ENCODE assay signal across 14 cellular contexts in genomic region chr5:179839328-179840256, GRCh38. TPM values are rescaled to one million over a fixed set of nuclear protein-coding genes. Genes with fewer than 3 reads are reported as not detected.
DNase-seq lines count a peak whose midpoint lies in the region; ATAC-seq, FAIRE-seq and TF ChIP-seq lines count a peak whose summit lies in the region.
"Had no signal": no experiment of that assay in that cellular context is flagged by ENCODE, and none has a peak within 500 bp of the region (broad histone marks: within the 10 kb centered on the region; RNA-seq: fewer than 3 reads in every experiment).

No MANE protein-coding gene starts in this region.

- TF ChIP-seq CTCF in HCT116 (IDR thresholded peaks at IDR 0.05 in 2 of 3, conservative IDR thresholded peaks at IDR 0.05 in 1 of 3; ENCODE audit: borderline replicate concordance in 1 of 3, insufficient read depth in 1 of 3, low read depth in 2 of 3, low read length in 2 of 3) = no peak
- TF ChIP-seq CTCF in heart left ventricle (IDR thresholded peaks at IDR 0.05) = no peak
- no peak for TF ChIP-seq CTCF in pancreas (IDR thresholded peaks at IDR 0.05)

- H3K9ac ChIP-seq in HCT116 (ENCODE audit: low read length) = no peak overlapping the region

- FAIRE-seq in pancreas (lab: Jason Lieb, UNC) = no peak
- FAIRE-seq: keratinocyte had no signal

- peaks cover 68% of the 10 kb centered on the region for H3K36me3 Mint-ChIP-seq in activated T-helper 17 cell treated with anti-CD3 and anti-CD28 coated beads, Interleukin-2, amount 50 U/mL, for 72 hours (ENCODE audit: low read depth)

- H3K27ac Mint-ChIP-seq in activated T-helper 17 cell treated with anti-CD3 and anti-CD28 coated beads, Interleukin-2, amount 50 U/mL, for 72 hours = peak overlapping the region; percentile 54

- TF ChIP-seq POLR2A in HCT116 (IDR thresholded peaks at IDR 0.05; ENCODE audit: borderline replicate concordance, extremely low read depth, insufficient read depth, insufficient read length) (no peak), heart left ventricle (IDR thresholded peaks at IDR 0.05) (no peak)

- no peak overlapping the region for H3K4me2 ChIP-seq in HCT116 (ENCODE audit: low read length)

- intact Hi-C loops in HCT116 (cut with micrococcal nuclease) (no loop called here), heart left ventricle (cut with DNase I) (no loop called here), pancreas (cut with DNase I) (no loop called here)

- H3K4me3 ChIP-seq in HCT116 (replicated peaks in 1 of 2; ENCODE audit: low read depth in 1 of 2, low read length in 2 of 2) = no peak overlapping the region
- H3K4me3 ChIP-seq in heart left ventricle = no peak overlapping the region
- no peak overlapping the region for H3K4me3 ChIP-seq in pancreas
- H3K4me3 ChIP-seq: transverse colon had no signal

- peaks cover 20 to 26% of the 10 kb centered on the region in 2 experiments; a peak in 3 of 4 replicates for H3K36me3 ChIP-seq in HCT116 (ENCODE audit: control insufficient read depth in 1 of 2, insufficient read depth in 2 of 2, low read length in 2 of 2)
- H3K36me3 ChIP-seq in heart left ventricle = peaks cover 0 to 90% (median 69%) of the 10 kb centered on the region in 9 donors
- peaks cover 10 to 35% (median 17%) of the 10 kb centered on the region in 3 donors for H3K36me3 ChIP-seq in pancreas

- POLR2A ChIA-PET in HCT116 (lab: Charles Lee) = interaction anchor here (1.0 kb wide), 1 partner anchor 9 kb away, joined by 3 read pairs; no protein-coding TSS in a partner anchor

- peaks cover 14% of the 10 kb centered on the region for H3K4me1 Mint-ChIP-seq in activated T-helper 17 cell treated with anti-CD3 and anti-CD28 coated beads, Interleukin-2, amount 50 U/mL, for 72 hours
- H3K4me1 Mint-ChIP-seq: nephron progenitor cell had no signal

- RAD21 ChIA-PET in HCT116 (lab: Charles Lee; ENCODE audit: low non-redundant PET in 1 of 2, low total read pairs in 2 of 2, uncharacterized antibody in 2 of 2, unreplicated experiment in 2 of 2) = no interaction called here

- BruUV-seq in HCT116 (replicated peaks; lab: Mats Ljungman, UMichigan) = no TSS peak

- H3K4me3 Mint-ChIP-seq in activated T-helper 17 cell treated with anti-CD3 and anti-CD28 coated beads, Interleukin-2, amount 50 U/mL, for 72 hours = no peak overlapping the region
- H3K4me3 Mint-ChIP-seq: nephron progenitor cell had no signal

- no peaks in the 10 kb centered on the region for H3K9me2 ChIP-seq in HCT116 (ENCODE audit: insufficient read depth)

- TF ChIP-seq RAD21 in HCT116 (IDR thresholded peaks at IDR 0.05; ENCODE audit: low read depth) = no peak

- H3K27me3 Mint-ChIP-seq in activated T-helper 17 cell treated with anti-CD3 and anti-CD28 coated beads, Interleukin-2, amount 50 U/mL, for 72 hours = no peaks in the 10 kb centered on the region

- CTCF ChIA-PET in HCT116 (lab: Charles Lee) = no interaction called here

- no peaks in the 10 kb centered on the region for H3K9me3 ChIP-seq in HCT116 (ENCODE audit: control insufficient read depth in 1 of 2, insufficient read depth in 1 of 2, low read depth in 1 of 2, low read length in 2 of 2)
- H3K9me3 ChIP-seq in heart left ventricle = peaks cover 0 to 5% (median under 1%) of the 10 kb centered on the region in 12 donors
- no peaks in the 10 kb centered on the region for H3K9me3 ChIP-seq in pancreas

- H2AFZ ChIP-seq in HCT116 (ENCODE audit: low read depth, low read length, poor library complexity, severe bottlenecking) = no peak overlapping the region

- no peaks in the 10 kb centered on the region for H3K9me3 Mint-ChIP-seq in activated T-helper 17 cell treated with anti-CD3 and anti-CD28 coated beads, Interleukin-2, amount 50 U/mL, for 72 hours

- no peaks in the 10 kb centered on the region for H3K27me3 ChIP-seq in HCT116 (ENCODE audit: insufficient read depth, low read length)
- H3K27me3 ChIP-seq in heart left ventricle = no peaks in the 10 kb centered on the region
- no peaks in the 10 kb centered on the region for H3K27me3 ChIP-seq in pancreas
- H3K27me3 ChIP-seq: transverse colon had no signal

- H3K27ac ChIP-seq in HCT116 (ENCODE audit: low read depth, low read length) (peak overlapping the region; percentile 43; the same call in 1 of the 2 replicates), heart left ventricle (peak overlapping the region in 6 of 12 donors; percentile 13 to 60 (median 40)), pancreas (peak overlapping the region in 2 of 4 donors; percentile 26 to 46)
- H3K27ac ChIP-seq: transverse colon had no signal

- ATAC-seq in HCT116 (peak; percentile 33), heart left ventricle (peak; percentile 50 to 76 (median 70)), pancreas (peak; percentile 53 to 86 (median 82)), HG02973 (IDR thresholded peaks at IDR 0.05; ENCODE audit: unreplicated experiment) (no peak), GM21381 (IDR thresholded peaks at IDR 0.05; ENCODE audit: unreplicated experiment) (no peak)
- ATAC-seq in activated T-helper 17 cell treated with anti-CD3 and anti-CD28 coated beads, Interleukin-2, amount 50 U/mL, for 72 hours (replicated peaks) = no peak

- H3K79me2 ChIP-seq in HCT116 (ENCODE audit: insufficient read depth, low read length) = no peaks in the 10 kb centered on the region

- peaks cover 4% of the 10 kb centered on the region; the same call in 1 of the 2 replicates for H4K20me1 ChIP-seq in HCT116 (ENCODE audit: insufficient read depth)

- 65 to 75% (median 72%) methylated on average over 16 of the region's 16 CpGs for WGBS in heart left ventricle, 4 donors
- WGBS in pancreas, 2 donors = 47 to 52% methylated on average over 16 of the region's 16 CpGs

- H3K4me1 ChIP-seq in HCT116 (ENCODE audit: control insufficient read depth in 1 of 2, insufficient read depth in 2 of 2, low read length in 2 of 2) (no peaks in the 10 kb centered on the region), heart left ventricle (peaks cover 0 to 23% (median 4%) of the 10 kb centered on the region in 12 donors), pancreas (peaks cover 10 to 23% (median 20%) of the 10 kb centered on the region in 3 donors)

- DNase-seq in HCT116 (ENCODE audit: low read depth, low spot score) = no peak
- peak in 3 of 5 donors; percentile 62 to 71 (median 67) for DNase-seq in heart left ventricle
- peak; percentile 74 to 92 (median 84) for DNase-seq in pancreas
- DNase-seq in SW480 (ENCODE audit: low spot score) = no peak
- DNase-seq in C1 segment of cervical spinal cord (lab: John Stamatoyannopoulos, UW) = no peak
- DNase-seq: activated CD4-positive, alpha-beta T cell treated with anti-CD3 and anti-CD28 coated beads for 48 hours; cerebellar nuclear complex; NCI-H2029; nephron progenitor cell; transverse colon had no signal

TF ChIP-seq in HCT116, 20 proteins besides CTCF, POLR2A, EP300 and RAD21:
- TF ChIP-seq YY1 (IDR thresholded peaks at IDR 0.05; ENCODE audit: extremely low read depth, insufficient replicate concordance, low read depth, low read length) = no peak
- no peak for TF ChIP-seq EGR1 (IDR thresholded peaks at IDR 0.05; ENCODE audit: low read depth)
- TF ChIP-seq EZH2 (IDR thresholded peaks at IDR 0.05) = no peak
- no peak for TF ChIP-seq ATF3 (IDR thresholded peaks at IDR 0.05)
- no peak for TF ChIP-seq CBX3 (IDR thresholded peaks at IDR 0.05; ENCODE audit: low read depth)
- TF ChIP-seq TCF7L2 (IDR thresholded peaks at IDR 0.05; ENCODE audit: borderline replicate concordance, extremely low read depth, insufficient read depth, insufficient read length) = peak; percentile 17
- no peak for TF ChIP-seq SRF (IDR thresholded peaks at IDR 0.05; ENCODE audit: low read depth)
- peak; percentile 52; the same call in 1 of the 2 replicates for TF ChIP-seq POLR2AphosphoS5 (IDR thresholded peaks at IDR 0.05; ENCODE audit: low read depth, low read length)

RNA-seq across cellular contexts. Expression of gene SQSTM1, which starts 18.9 kb away (rescaled TPM):
- total RNA-seq in HCT116 (2021; ENCODE audit: unreplicated experiment) (299 TPM), heart left ventricle (100 to 1,000 TPM; 266 to 747 (median 402) TPM), pancreas (100 to 1,000 TPM; 159 to 261 (median 228) TPM)
- polyA plus RNA-seq in HCT116 (2012) = 298 and 317 TPM in 2 replicates
- total RNA-seq in activated T-helper 17 cell treated with anti-CD3 and anti-CD28 coated beads, Interleukin-2, amount 50 U/mL, for 72 hours = 100 to 1,000 TPM; 130 to 188 TPM
- polyA plus RNA-seq in heart left ventricle (100 to 1,000 TPM; 177 to 266 TPM), pancreas (100 to 1,000 TPM; 125 to 166 TPM)

RNA-seq across cellular contexts. Expression of gene MRNIP, which starts 19.0 kb away (rescaled TPM):
- total RNA-seq in HCT116 (2021; ENCODE audit: unreplicated experiment) (36.2 TPM), heart left ventricle (10 to 100 TPM in 6 of 9 donors, 1 to 10 TPM in 3; 8.5 to 14.4 (median 12.3) TPM), pancreas (10 to 100 TPM in 5 of 6 donors, 1 to 10 TPM in 1; 8.6 to 19.1 (median 13.6) TPM)
- polyA plus RNA-seq in HCT116 (2012) = 20.9 and 21.7 TPM in 2 replicates
- 10 to 100 TPM; 17.4 to 35.2 TPM for total RNA-seq in activated T-helper 17 cell treated with anti-CD3 and anti-CD28 coated beads, Interleukin-2, amount 50 U/mL, for 72 hours
- polyA plus RNA-seq in heart left ventricle (10 to 100 TPM; 10.4 to 24.1 TPM), pancreas (10 to 100 TPM; 49.2 to 53.1 TPM)

RNA-seq across cellular contexts. Expression of gene MGAT4B, which starts 32.9 kb away (rescaled TPM):
- total RNA-seq in HCT116 (2021; ENCODE audit: unreplicated experiment) = 148 TPM
- polyA plus RNA-seq in HCT116 (2012) = 85.4 and 95.3 TPM in 2 replicates
- total RNA-seq in activated T-helper 17 cell treated with anti-CD3 and anti-CD28 coated beads, Interleukin-2, amount 50 U/mL, for 72 hours = 10 to 100 TPM; 56.1 to 68.5 TPM
- 100 to 1,000 TPM in 6 of 9 donors, 10 to 100 TPM in 3; 84.2 to 209 (median 112) TPM for total RNA-seq in heart left ventricle
- polyA plus RNA-seq in heart left ventricle = 10 to 100 TPM; 49.6 to 89.7 TPM
- 10 to 100 TPM; 33.7 to 97.5 (median 45.9) TPM for total RNA-seq in pancreas
- 10 to 100 TPM; 58.7 to 65.4 TPM for polyA plus RNA-seq in pancreas

RNA-seq across cellular contexts. Expression of gene LTC4S, which starts 45.8 kb away (rescaled TPM):
- total RNA-seq in HCT116 (2021; ENCODE audit: unreplicated experiment) (5.0 TPM), heart left ventricle (10 to 100 TPM in 4 of 9 donors, 1 to 10 TPM in 5; 4.5 to 16.7 (median 9.5) TPM), pancreas (1 to 10 TPM; 1.1 to 8.7 (median 4.5) TPM)
- polyA plus RNA-seq in HCT116 (2012) = 0.85 and 1.5 TPM in 2 replicates
- 1 to 10 TPM; 1.3 to 1.4 TPM for total RNA-seq in activated T-helper 17 cell treated with anti-CD3 and anti-CD28 coated beads, Interleukin-2, amount 50 U/mL, for 72 hours
- polyA plus RNA-seq in heart left ventricle (10 to 100 TPM in 1 of 2 donors, 1 to 10 TPM in 1; 3.3 to 13.8 TPM), pancreas (10 to 100 TPM in 1 of 2 donors, 1 to 10 TPM in 1; 4.2 to 10.9 TPM)
- polyA plus RNA-seq: keratinocyte had no signal

Comparison
In these comparisons a context has a peak if more than half of its experiments do, and no peak if none do; other contexts are left out.
1. ATAC-seq: peak in HCT116 (single experiment), heart left ventricle (4 of 4) and pancreas (4 of 4); none in activated T-helper 17 cell treated with anti-CD3 and anti-CD28 coated beads, Interleukin-2, amount 50 U/mL, for 72 hours (single experiment), HG02973 (single experiment) and GM21381 (single experiment).
2. DNase-seq: peak in heart left ventricle (3 of 5) and pancreas (6 of 6); none in HCT116 (single experiment), SW480 (single experiment) and C1 segment of cervical spinal cord (0 of 14).